Comparison of ENCODE assay signal across 17 cellular contexts in the genomic region with DNA sequence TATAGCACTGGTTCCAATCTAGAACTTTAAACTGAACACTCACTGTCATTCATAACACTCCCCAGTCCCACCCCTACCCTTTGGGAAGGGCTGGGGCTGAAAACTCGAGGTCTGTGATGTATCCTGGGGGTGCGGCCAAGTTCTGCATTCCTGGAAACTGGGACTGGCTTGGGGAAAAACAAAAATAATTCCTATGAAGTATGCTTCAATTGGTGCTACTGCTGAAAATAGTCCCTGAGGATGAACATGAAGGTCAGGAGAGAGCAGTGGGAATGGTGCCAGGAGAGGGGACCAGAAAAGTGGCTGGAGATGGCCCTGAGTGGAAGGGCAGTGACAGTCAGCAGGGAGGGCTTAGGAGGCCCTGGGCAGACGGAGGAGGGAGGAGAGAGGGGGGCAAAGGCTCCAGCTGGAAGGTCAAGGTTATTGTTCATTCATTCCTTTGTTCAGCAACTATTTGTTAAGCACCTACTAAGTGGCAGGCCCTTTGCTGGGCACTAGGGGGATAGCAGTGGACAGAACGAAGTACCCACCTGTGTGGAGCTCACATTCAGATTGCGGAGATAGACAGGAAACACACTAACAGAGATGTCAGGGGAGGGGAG. TPM values are rescaled to one million over a fixed set of nuclear protein-coding genes. Genes with fewer than 3 reads are reported as not detected.
"Had no signal": no experiment of that assay in that cellular context is flagged by ENCODE, and none has a peak within 500 bp of the region (broad histone marks: within the 10 kb centered on the region; RNA-seq: fewer than 3 reads in every experiment).

No MANE protein-coding gene starts in this region.

- DNase-seq: activated CD4-positive, alpha-beta T cell treated with anti-CD3 and anti-CD28 coated beads, Interleukin-2, amount 50 U/mL, for 48 hours; activated gamma-delta T cell treated with Interleukin-2 at 50 U/mL for 16 hours; activated naive CD8-positive, alpha-beta T cell treated with anti-CD3 and anti-CD28 coated beads for 36 hours; activated T-cell treated with anti-CD3 and anti-CD28 coated beads, Interleukin-2, amount 50 U/mL, for 72 hours; anterior cingulate cortex; esophagus squamous epithelium; foreskin fibroblast; midbrain; naive B cell; nucleus accumbens; stimulated activated CD4-positive, alpha-beta T cell treated with anti-CD3 and anti-CD28 coated beads, Interleukin-4, amount 100 ng/mL, for 1 hour; stimulated activated CD8-positive, alpha-beta memory T cell treated with anti-CD3 and anti-CD28 coated beads, Interleukin-4, amount 100 ng/mL, for 48 hours; SW 1271 had no signal

- H3K36me3 ChIP-seq: esophagus squamous epithelium, prostate gland had no signal

- ATAC-seq: activated CD4-positive, CD25-positive, alpha-beta regulatory T cell treated with anti-CD3 and anti-CD28 coated beads, Interleukin-2, amount 50 U/mL, for 24 hours; activated T-cell treated with anti-CD3 and anti-CD28 coated beads, Interleukin-2, amount 50 U/mL, for 72 hours had no signal

- H3K4me3 ChIP-seq: esophagus squamous epithelium, lung, prostate gland had no signal

- H3K9me3 ChIP-seq: esophagus squamous epithelium, prostate gland had no signal

- H3K4me1 ChIP-seq: prostate gland had no signal

- H3K27ac ChIP-seq: prostate gland had no signal

RNA-seq across cellular contexts. Expression of gene ISLR, which starts 4.7 kb away (rescaled TPM):
- total RNA-seq: activated naive CD8-positive, alpha-beta T cell treated with anti-CD3 and anti-CD28 coated beads for 36 hours had no signal

RNA-seq across cellular contexts. Expression of gene ISLR2, which starts 38.4 kb away (rescaled TPM):
- total RNA-seq: activated naive CD8-positive, alpha-beta T cell treated with anti-CD3 and anti-CD28 coated beads for 36 hours; bronchial epithelial cell had no signal
